In genomic region chr10:96700477-96701099, GRCh38 we compare ENCODE assay signal across 1 cellular context.
TF ChIP-seq lines count a peak whose summit lies in the region.

No MANE protein-coding gene starts in this region.

TF ChIP-seq in GM12878, 131 proteins besides CTCF, POLR2A, EP300 and RAD21 (continued from another document and continues in another):
- TF ChIP-seq, protein P1, sequence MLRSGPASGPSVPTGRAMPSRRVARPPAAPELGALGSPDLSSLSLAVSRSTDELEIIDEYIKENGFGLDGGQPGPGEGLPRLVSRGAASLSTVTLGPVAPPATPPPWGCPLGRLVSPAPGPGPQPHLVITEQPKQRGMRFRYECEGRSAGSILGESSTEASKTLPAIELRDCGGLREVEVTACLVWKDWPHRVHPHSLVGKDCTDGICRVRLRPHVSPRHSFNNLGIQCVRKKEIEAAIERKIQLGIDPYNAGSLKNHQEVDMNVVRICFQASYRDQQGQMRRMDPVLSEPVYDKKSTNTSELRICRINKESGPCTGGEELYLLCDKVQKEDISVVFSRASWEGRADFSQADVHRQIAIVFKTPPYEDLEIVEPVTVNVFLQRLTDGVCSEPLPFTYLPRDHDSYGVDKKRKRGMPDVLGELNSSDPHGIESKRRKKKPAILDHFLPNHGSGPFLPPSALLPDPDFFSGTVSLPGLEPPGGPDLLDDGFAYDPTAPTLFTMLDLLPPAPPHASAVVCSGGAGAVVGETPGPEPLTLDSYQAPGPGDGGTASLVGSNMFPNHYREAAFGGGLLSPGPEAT (IDR thresholded peaks at IDR 0.05; ENCODE audit: low read depth) = 0 out of 2 replicates have a peak, but pooled peaks have one; percentile 8
- TF ChIP-seq BCLAF1 (IDR thresholded peaks at IDR 0.05) (no peak), BMI1 (IDR thresholded peaks at IDR 0.05; ENCODE audit: borderline replicate concordance) (no peak), CHD2 (IDR thresholded peaks at IDR 0.05; ENCODE audit: borderline replicate concordance, low read depth, low read length) (peak; percentile 64; the same call in 1 of the 2 replicates), GABPA (IDR thresholded peaks at IDR 0.05; ENCODE audit: low read depth) (no peak), IKZF2 (IDR thresholded peaks at IDR 0.05) (no peak; a peak in 1 of 4 replicates), HSF1 (IDR thresholded peaks at IDR 0.05; ENCODE audit: low read depth, low read length) (no peak), ZBTB33 (IDR thresholded peaks at IDR 0.05) (no peak), ZNF274 (IDR thresholded peaks at IDR 0.05; ENCODE audit: insufficient read depth, insufficient read length) (no peak), USF2 (IDR thresholded peaks at IDR 0.05; ENCODE audit: borderline replicate concordance, low read depth, low read length) (no peak; the same call in 1 of the 2 replicates), TARDBP (IDR thresholded peaks at IDR 0.05; ENCODE audit: borderline replicate concordance) (no peak), NR2C1 (IDR thresholded peaks at IDR 0.05) (no peak), POU2F2 (IDR thresholded peaks at IDR 0.05; ENCODE audit: borderline replicate concordance, low read depth, low read length) (peak; percentile 35; the same call in 1 of the 3 replicates), SREBF1 (IDR thresholded peaks at IDR 0.05; ENCODE audit: low read length) (0 out of 2 replicates have a peak, but pooled peaks have one; percentile 35), SP1 (IDR thresholded peaks at IDR 0.05; ENCODE audit: low read depth, low read length) (no peak), BHLHE40 (IDR thresholded peaks at IDR 0.05; ENCODE audit: borderline replicate concordance in 1 of 2, low read depth in 2 of 2, low read length in 1 of 2) (peak; percentile 50 to 63; a peak in 3 of 4 replicates), SMC3 (IDR thresholded peaks at IDR 0.05; ENCODE audit: borderline replicate concordance, low read length) (no peak; the same call in 1 of the 2 replicates), MYB (IDR thresholded peaks at IDR 0.05; ENCODE audit: borderline replicate concordance, low read depth, low read length) (no peak), SMAD1 (IDR thresholded peaks at IDR 0.05; ENCODE audit: low read depth, partially characterized antibody) (no peak), FOXK2 (IDR thresholded peaks at IDR 0.05) (no peak), POLR2AphosphoS2 (IDR thresholded peaks at IDR 0.05; ENCODE audit: low read depth, low read length) (peak; percentile 52; the same call in 1 of the 2 replicates), RBBP5 (conservative IDR thresholded peaks at IDR 0.05) (no peak), ETV6 (conservative IDR thresholded peaks at IDR 0.05 in 1 of 2, IDR thresholded peaks at IDR 0.05 in 1 of 2; ENCODE audit: borderline replicate concordance in 1 of 2, low read depth in 1 of 2) (peak in 1 of 2 experiments; percentile 10; a peak in 1 of 4 replicates), ZBED1 (IDR thresholded peaks at IDR 0.05; ENCODE audit: borderline replicate concordance) (peak; percentile 69), ZNF592 (IDR thresholded peaks at IDR 0.05) (no peak), STAT1 (conservative IDR thresholded peaks at IDR 0.05) (no peak; the same call in 1 of the 2 replicates), LARP7 (IDR thresholded peaks at IDR 0.05) (peak; percentile 43), SUPT20H (IDR thresholded peaks at IDR 0.05; ENCODE audit: borderline replicate concordance, control insufficient read depth, low read depth, low read length) (no peak), SRF (IDR thresholded peaks at IDR 0.05; ENCODE audit: low read depth in 2 of 2, low read length in 2 of 2) (no peak), CREM (IDR thresholded peaks at IDR 0.05; ENCODE audit: low read depth) (peak; percentile 80), MXI1 (IDR thresholded peaks at IDR 0.05; ENCODE audit: low read depth, low read length) (peak; percentile 77; the same call in 1 of the 2 replicates), TAF1 (IDR thresholded peaks at IDR 0.05; ENCODE audit: borderline replicate concordance, low read depth, low read length) (peak; percentile 74; the same call in 1 of the 2 replicates), YBX1 (IDR thresholded peaks at IDR 0.05) (no peak), RB1 (IDR thresholded peaks at IDR 0.05; ENCODE audit: borderline replicate concordance) (no peak; the same call in 1 of the 2 replicates), FOS (IDR thresholded peaks at IDR 0.05; ENCODE audit: borderline replicate concordance, extremely low read depth, insufficient read length) (no peak), IRF3 (IDR thresholded peaks at IDR 0.05) (no peak), MYC (IDR thresholded peaks at IDR 0.05; ENCODE audit: insufficient read depth, insufficient read length, insufficient replicate concordance, low read length, severe bottlenecking) (no peak), ATF7 (IDR thresholded peaks at IDR 0.05; ENCODE audit: low read depth) (peak; percentile 11; the same call in 1 of the 2 replicates), KLF5 (IDR thresholded peaks at IDR 0.05; ENCODE audit: partially characterized antibody) (no peak), RAD51 (IDR thresholded peaks at IDR 0.05) (no peak)
- TF ChIP-seq, protein P2, sequence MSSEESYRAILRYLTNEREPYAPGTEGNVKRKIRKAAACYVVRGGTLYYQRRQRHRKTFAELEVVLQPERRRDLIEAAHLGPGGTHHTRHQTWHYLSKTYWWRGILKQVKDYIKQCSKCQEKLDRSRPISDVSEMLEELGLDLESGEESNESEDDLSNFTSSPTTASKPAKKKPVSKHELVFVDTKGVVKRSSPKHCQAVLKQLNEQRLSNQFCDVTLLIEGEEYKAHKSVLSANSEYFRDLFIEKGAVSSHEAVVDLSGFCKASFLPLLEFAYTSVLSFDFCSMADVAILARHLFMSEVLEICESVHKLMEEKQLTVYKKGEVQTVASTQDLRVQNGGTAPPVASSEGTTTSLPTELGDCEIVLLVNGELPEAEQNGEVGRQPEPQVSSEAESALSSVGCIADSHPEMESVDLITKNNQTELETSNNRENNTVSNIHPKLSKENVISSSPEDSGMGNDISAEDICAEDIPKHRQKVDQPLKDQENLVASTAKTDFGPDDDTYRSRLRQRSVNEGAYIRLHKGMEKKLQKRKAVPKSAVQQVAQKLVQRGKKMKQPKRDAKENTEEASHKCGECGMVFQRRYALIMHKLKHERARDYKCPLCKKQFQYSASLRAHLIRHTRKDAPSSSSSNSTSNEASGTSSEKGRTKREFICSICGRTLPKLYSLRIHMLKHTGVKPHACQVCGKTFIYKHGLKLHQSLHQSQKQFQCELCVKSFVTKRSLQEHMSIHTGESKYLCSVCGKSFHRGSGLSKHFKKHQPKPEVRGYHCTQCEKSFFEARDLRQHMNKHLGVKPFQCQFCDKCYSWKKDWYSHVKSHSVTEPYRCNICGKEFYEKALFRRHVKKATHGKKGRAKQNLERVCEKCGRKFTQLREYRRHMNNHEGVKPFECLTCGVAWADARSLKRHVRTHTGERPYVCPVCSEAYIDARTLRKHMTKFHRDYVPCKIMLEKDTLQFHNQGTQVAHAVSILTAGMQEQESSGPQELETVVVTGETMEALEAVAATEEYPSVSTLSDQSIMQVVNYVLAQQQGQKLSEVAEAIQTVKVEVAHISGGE (CRISPR knock-in tag; IDR thresholded peaks at IDR 0.05) = no peak
- TF ChIP-seq, protein P3, sequence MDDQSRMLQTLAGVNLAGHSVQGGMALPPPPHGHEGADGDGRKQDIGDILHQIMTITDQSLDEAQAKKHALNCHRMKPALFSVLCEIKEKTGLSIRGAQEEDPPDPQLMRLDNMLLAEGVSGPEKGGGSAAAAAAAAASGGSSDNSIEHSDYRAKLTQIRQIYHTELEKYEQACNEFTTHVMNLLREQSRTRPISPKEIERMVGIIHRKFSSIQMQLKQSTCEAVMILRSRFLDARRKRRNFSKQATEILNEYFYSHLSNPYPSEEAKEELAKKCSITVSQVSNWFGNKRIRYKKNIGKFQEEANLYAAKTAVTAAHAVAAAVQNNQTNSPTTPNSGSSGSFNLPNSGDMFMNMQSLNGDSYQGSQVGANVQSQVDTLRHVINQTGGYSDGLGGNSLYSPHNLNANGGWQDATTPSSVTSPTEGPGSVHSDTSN (IDR thresholded peaks at IDR 0.05; ENCODE audit: insufficient replicate concordance, low read depth, low read length) = no peak
